ENCODE assay signal across 24 cellular contexts in the genomic region with DNA sequence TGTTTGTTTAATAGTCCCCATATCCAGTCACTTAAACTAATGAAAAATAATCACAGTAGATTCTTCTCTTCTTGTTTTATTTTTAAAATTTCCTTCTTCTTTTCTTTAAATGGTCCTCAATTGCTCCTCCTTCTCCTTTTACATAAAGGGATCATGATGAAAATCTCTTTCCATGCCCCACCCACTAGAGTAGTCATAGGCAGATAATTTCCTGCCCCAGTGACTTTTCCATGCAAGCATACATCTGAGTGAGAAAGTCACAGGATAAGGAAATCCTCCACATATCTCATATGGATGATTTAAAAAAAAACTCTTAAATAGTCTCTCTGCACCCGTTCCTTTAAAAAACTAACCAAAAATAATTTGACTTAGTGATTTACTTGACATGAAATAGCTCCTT.
DNase-seq lines count a peak whose midpoint lies in the region; ATAC-seq, FAIRE-seq and TF ChIP-seq lines count a peak whose summit lies in the region.
"Had no signal": no experiment of that assay in that cellular context is flagged by ENCODE, and none has a peak within 500 bp of the region (broad histone marks: within the 10 kb centered on the region; RNA-seq: fewer than 3 reads in every experiment).

No MANE protein-coding gene starts in this region.

- no peaks in the 10 kb centered on the region for H3K9me3 Mint-ChIP-seq in activated T-cell treated with anti-CD3 and anti-CD28 coated beads, Interleukin-2, amount 50 U/mL, for 4 hours
- H3K9me3 Mint-ChIP-seq: activated naive CD8-positive, alpha-beta T cell treated with anti-CD3 and anti-CD28 coated beads, Interleukin-2, amount 50 U/mL, for 24 hours; central memory CD8-positive, alpha-beta T cell; HFFc6 had no signal

- no peak overlapping the region for H3K4me3 Mint-ChIP-seq in activated T-cell treated with anti-CD3 and anti-CD28 coated beads, Interleukin-2, amount 50 U/mL, for 4 hours
- H3K4me3 Mint-ChIP-seq: activated naive CD8-positive, alpha-beta T cell treated with anti-CD3 and anti-CD28 coated beads, Interleukin-2, amount 50 U/mL, for 24 hours; central memory CD8-positive, alpha-beta T cell; HFFc6 had no signal

- TF ChIP-seq CTCF in endothelial cell of umbilical vein (IDR thresholded peaks at IDR 0.05; ENCODE audit: extremely low read depth in 1 of 2, insufficient read depth in 1 of 2, low read depth in 1 of 2, low read length in 2 of 2) = no peak
- no peak for TF ChIP-seq CTCF in tibial nerve (IDR thresholded peaks at IDR 0.05)

- no peaks in the 10 kb centered on the region for H3K79me2 ChIP-seq in endothelial cell of umbilical vein (ENCODE audit: control insufficient read depth, insufficient read depth, low read length)

- H3K36me3 Mint-ChIP-seq in activated T-cell treated with anti-CD3 and anti-CD28 coated beads, Interleukin-2, amount 50 U/mL, for 4 hours (ENCODE audit: insufficient read depth) = no peaks in the 10 kb centered on the region

- CTCF ChIA-PET in endothelial cell of umbilical vein (lab: Charles Lee) = interaction anchor here (1.0 to 1.3 kb wide), 4 partner anchors 12 to 198 kb away, joined by 3 to 4 read pairs (median 4); no protein-coding TSS in a partner anchor

- H3K4me1 Mint-ChIP-seq in activated T-cell treated with anti-CD3 and anti-CD28 coated beads, Interleukin-2, amount 50 U/mL, for 4 hours (ENCODE audit: low read depth) = no peaks in the 10 kb centered on the region
- H3K4me1 Mint-ChIP-seq: central memory CD8-positive, alpha-beta T cell had no signal

- WGBS in tibial nerve, 2 donors = 75% methylated on average over 1 of the region's 1 CpG

- FAIRE-seq in endothelial cell of umbilical vein (lab: Jason Lieb, UNC) = peak; percentile 44
- FAIRE-seq: urothelium cell line had no signal

- no peak for ATAC-seq in activated T-cell treated with anti-CD3 and anti-CD28 coated beads, Interleukin-2, amount 50 U/mL, for 4 hours
- ATAC-seq: activated naive CD8-positive, alpha-beta T cell treated with anti-CD3 and anti-CD28 coated beads, Interleukin-2, amount 50 U/mL, for 24 hours; right lobe of liver had no signal

- no peaks in the 10 kb centered on the region for H4K20me1 ChIP-seq in endothelial cell of umbilical vein (replicated peaks; ENCODE audit: control insufficient read depth, extremely low read depth, insufficient read depth, low read length)

- no peak overlapping the region for H3K27ac ChIP-seq in endothelial cell of umbilical vein (ENCODE audit: insufficient read depth, low read depth, low read length)
- no peak overlapping the region for H3K27ac ChIP-seq in tibial nerve
- H3K27ac ChIP-seq: C4-2B, esophagus muscularis mucosa, right lobe of liver had no signal

- H3K4me3 ChIP-seq in endothelial cell of umbilical vein (replicated peaks in 1 of 3; ENCODE audit: insufficient read depth in 1 of 3, low read depth in 1 of 3, low read length in 3 of 3) (no peak overlapping the region), tibial nerve (no peak overlapping the region)
- H3K4me3 ChIP-seq: esophagus muscularis mucosa, right lobe of liver had no signal

- H2AFZ ChIP-seq in endothelial cell of umbilical vein (ENCODE audit: low read depth, low read length) = no peak overlapping the region

- DNase-seq in COLO829 (ENCODE audit: low spot score) = peak; percentile 16
- DNase-seq in RKO (ENCODE audit: low spot score) = peak; percentile 5
- DNase-seq in endothelial cell of umbilical vein (ENCODE audit: low read depth, low spot score) = peak; percentile 72
- DNase-seq in kidney tubule cell (ENCODE audit: low spot score) = peak; percentile 64
- DNase-seq in tibial nerve (ENCODE audit: low spot score in 2 of 2) = no peak
- no peak for DNase-seq in KG1 (lab: John Stamatoyannopoulos, UW)
- DNase-seq in epidermal melanocyte (ENCODE audit: insufficient read length, low spot score) = no peak
- DNase-seq in activated T-cell treated with anti-CD3 and anti-CD28 coated beads, Interleukin-2, amount 50 U/mL, for 4 hours = no peak
- DNase-seq: activated CD8-positive, alpha-beta memory T cell treated with anti-CD3 and anti-CD28 coated beads, Interleukin-2, amount 50 U/mL, for 4 hours; activated effector memory CD4-positive, alpha-beta T cell treated with Interleukin-2 at 50 U/mL for 16 hours; activated naive CD8-positive, alpha-beta T cell treated with anti-CD3 and anti-CD28 coated beads, Interleukin-2, amount 50 U/mL, for 24 hours; effector CD4-positive, alpha-beta T cell; HFFc6; hippocampal formation; islet precursor cell; NCI-H1417; NCI-H524; right lobe of liver; SHP77 treated with DMSO at 0.1 percent for 48 hours; T-helper 2 cell had no signal

- H3K36me3 ChIP-seq in endothelial cell of umbilical vein (ENCODE audit: control insufficient read depth in 2 of 2, extremely low read depth in 1 of 2, insufficient read depth in 2 of 2, low read length in 2 of 2) (no peaks in the 10 kb centered on the region), tibial nerve (no peaks in the 10 kb centered on the region)
- H3K36me3 ChIP-seq: esophagus muscularis mucosa, right lobe of liver had no signal

- POLR2A ChIA-PET in endothelial cell of umbilical vein (lab: Charles Lee) = no interaction called here

- no peaks in the 10 kb centered on the region for H3K9me1 ChIP-seq in endothelial cell of umbilical vein (replicated peaks; ENCODE audit: control insufficient read depth, extremely low read depth, insufficient read depth, low read length)

- BruUV-seq in endothelial cell of umbilical vein (replicated peaks; lab: Mats Ljungman, UMichigan) = no TSS peak

- H3K4me1 ChIP-seq in endothelial cell of umbilical vein (ENCODE audit: control insufficient read depth, extremely low read depth, insufficient read depth, low read length) (peaks cover 11% of the 10 kb centered on the region), tibial nerve (no peaks in the 10 kb centered on the region)
- H3K4me1 ChIP-seq: right lobe of liver had no signal

- H3K9ac ChIP-seq in endothelial cell of umbilical vein (replicated peaks; ENCODE audit: extremely low read depth, insufficient read depth, low read length) = no peak overlapping the region

- intact Hi-C loops in endothelial cell of umbilical vein (cut with micrococcal nuclease) = loop anchor here (10.0 kb wide), 1 partner anchor 504 kb away; no protein-coding TSS in a partner anchor

- no peaks in the 10 kb centered on the region for H3K9me3 ChIP-seq in endothelial cell of umbilical vein (replicated peaks; ENCODE audit: control insufficient read depth, insufficient read depth, low read length)
- H3K9me3 ChIP-seq in tibial nerve = no peaks in the 10 kb centered on the region
- H3K9me3 ChIP-seq: esophagus muscularis mucosa, right lobe of liver had no signal

- dilution Hi-C loops in endothelial cell of umbilical vein (cut with MboI; ENCODE audit: extremely low pct_ligation_motif_present, low sequenced_read_pairs) = no loop called here

- H3K27me3 Mint-ChIP-seq in activated T-cell treated with anti-CD3 and anti-CD28 coated beads, Interleukin-2, amount 50 U/mL, for 4 hours (ENCODE audit: low read depth) = no peaks in the 10 kb centered on the region
- H3K27me3 Mint-ChIP-seq: activated naive CD8-positive, alpha-beta T cell treated with anti-CD3 and anti-CD28 coated beads, Interleukin-2, amount 50 U/mL, for 24 hours; central memory CD8-positive, alpha-beta T cell had no signal

- no peaks in the 10 kb centered on the region for H3K27me3 ChIP-seq in endothelial cell of umbilical vein (ENCODE audit: control insufficient read depth in 2 of 2, insufficient read depth in 2 of 2, low read length in 2 of 2)
- H3K27me3 ChIP-seq in tibial nerve = no peaks in the 10 kb centered on the region
- H3K27me3 ChIP-seq: esophagus muscularis mucosa, right lobe of liver had no signal

- H3K4me2 ChIP-seq in endothelial cell of umbilical vein (ENCODE audit: insufficient read depth, low read length) = peak overlapping the region; percentile 42

- TF ChIP-seq POLR2A in endothelial cell of umbilical vein (IDR thresholded peaks at IDR 0.05; ENCODE audit: low read depth, low read length) (no peak), tibial nerve (IDR thresholded peaks at IDR 0.05) (no peak)

- TF ChIP-seq EP300 in tibial nerve (IDR thresholded peaks at IDR 0.05) = no peak

TF ChIP-seq in endothelial cell of umbilical vein, 7 proteins besides CTCF, POLR2A, EP300 and RAD21:
- TF ChIP-seq MYC (IDR thresholded peaks at IDR 0.05; ENCODE audit: low read depth, low read length) (no peak), FOS (IDR thresholded peaks at IDR 0.05; ENCODE audit: borderline replicate concordance, insufficient read depth, low read length) (peak; percentile 65), GATA2 (IDR thresholded peaks at IDR 0.05; ENCODE audit: insufficient read depth, insufficient read length, low read depth, low read length) (peak; percentile 48)
- TF ChIP-seq, protein P1, sequence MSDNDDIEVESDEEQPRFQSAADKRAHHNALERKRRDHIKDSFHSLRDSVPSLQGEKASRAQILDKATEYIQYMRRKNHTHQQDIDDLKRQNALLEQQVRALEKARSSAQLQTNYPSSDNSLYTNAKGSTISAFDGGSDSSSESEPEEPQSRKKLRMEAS (IDR thresholded peaks at IDR 0.05; ENCODE audit: insufficient read depth, insufficient read length) = no peak

Comparison
In these comparisons a context has a peak if more than half of its experiments do, and no peak if none do; other contexts are left out.
1. DNase-seq: peak in COLO829 (single experiment), RKO (single experiment), endothelial cell of umbilical vein (single experiment) and kidney tubule cell (single experiment); none in tibial nerve (0 of 2), KG1 (single experiment), epidermal melanocyte (single experiment) and activated T-cell treated with anti-CD3 and anti-CD28 coated beads, Interleukin-2, amount 50 U/mL, for 4 hours (single experiment).